32 cellular contexts compared by ENCODE assay signal in the genomic region with DNA sequence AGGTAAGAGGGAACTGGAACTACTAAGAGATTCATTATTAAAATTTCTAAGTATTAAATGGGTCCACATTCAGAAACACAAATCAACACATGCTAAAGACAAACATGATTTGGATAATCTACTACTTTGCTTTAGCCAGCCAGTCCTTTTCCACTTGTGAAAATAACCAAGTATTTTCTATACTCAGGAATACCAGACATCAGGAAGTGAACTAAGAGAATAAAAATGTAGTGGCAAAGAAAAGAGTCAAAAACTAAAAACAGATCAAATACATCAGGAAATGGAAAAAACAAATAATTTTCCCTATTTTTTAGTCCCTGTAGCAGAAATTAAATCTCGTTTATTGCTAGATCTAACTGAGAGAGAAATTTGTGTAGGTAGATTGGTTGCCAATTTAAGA.
"Had no signal": no experiment of that assay in that cellular context is flagged by ENCODE, and none has a peak within 500 bp of the region (broad histone marks: within the 10 kb centered on the region; RNA-seq: fewer than 3 reads in every experiment).

No MANE protein-coding gene starts in this region.

- H3K36me3 ChIP-seq: adrenal gland, breast epithelium, cardiac muscle cell, esophagus squamous epithelium, gastroesophageal sphincter, WERI-Rb-1 had no signal

- H3K27ac ChIP-seq: adrenal gland, breast epithelium, cardiac muscle cell, dorsolateral prefrontal cortex, esophagus squamous epithelium, gastroesophageal sphincter, WERI-Rb-1 had no signal

- DNase-seq: activated B cell treated with CpG ODN at 0.5 μM for 24 hours; activated CD4-positive, alpha-beta T cell treated with anti-CD3 and anti-CD28 coated beads for 48 hours; activated CD4-positive, alpha-beta T cell treated with anti-CD3 and anti-CD28 coated beads, Interleukin-2, amount 50 U/mL, for 1 hour; activated CD4-positive, alpha-beta T cell treated with anti-CD3 and anti-CD28 coated beads, Interleukin-2, amount 50 U/mL, for 48 hours; activated CD8-positive, alpha-beta memory T cell treated with anti-CD3 and anti-CD28 coated beads for 24 hours; activated CD8-positive, alpha-beta T cell treated with anti-CD3 and anti-CD28 coated beads for 36 hours; activated effector memory CD4-positive, alpha-beta T cell treated with anti-CD3 and anti-CD28 coated beads, Interleukin-2, amount 50 U/mL, for 16 hours; activated naive CD4-positive, alpha-beta T cell treated with anti-CD3 and anti-CD28 coated beads for 36 hours; activated naive CD8-positive, alpha-beta T cell treated with anti-CD3 and anti-CD28 coated beads for 36 hours; activated naive CD8-positive, alpha-beta T cell treated with anti-CD3 and anti-CD28 coated beads, Interleukin-2, amount 50 U/mL, for 24 hours; activated T-cell treated with anti-CD3 and anti-CD28 coated beads, Interleukin-2, amount 50 U/mL, for 1 hour; activated T-cell treated with anti-CD3 and anti-CD28 coated beads, Interleukin-2, amount 50 U/mL, for 48 hours; adrenal gland; amygdala; aorta; central memory CD4-positive, alpha-beta T cell; cerebellar nuclear complex; cortex of kidney; dorsolateral prefrontal cortex; effector memory CD4-positive, alpha-beta T cell; endodermal cell; esophagus squamous epithelium; foreskin melanocyte; head of caudate nucleus; T-helper 1 cell; T-helper 17 cell; T1000; WERI-Rb-1 had no signal

- H3K4me3 ChIP-seq: adrenal gland, breast epithelium, cardiac muscle cell, dorsolateral prefrontal cortex, esophagus squamous epithelium, gastroesophageal sphincter had no signal

- H3K4me1 ChIP-seq: breast epithelium had no signal

- ATAC-seq: activated CD4-positive, CD25-positive, alpha-beta regulatory T cell treated with anti-CD3 and anti-CD28 coated beads, Interleukin-2, amount 50 U/mL, for 24 hours; activated CD8-positive, alpha-beta T cell treated with anti-CD3 and anti-CD28 coated beads for 36 hours; activated naive CD8-positive, alpha-beta T cell treated with anti-CD3 and anti-CD28 coated beads, Interleukin-2, amount 50 U/mL, for 24 hours; gastroesophageal sphincter; T-helper 17 cell had no signal

- H3K9me3 ChIP-seq: breast epithelium, esophagus squamous epithelium, gastroesophageal sphincter had no signal

- H3K27me3 ChIP-seq: adrenal gland, breast epithelium, cardiac muscle cell, dorsolateral prefrontal cortex, esophagus squamous epithelium, gastroesophageal sphincter had no signal
